8 cellular contexts compared by ENCODE assay signal in the genomic region with DNA sequence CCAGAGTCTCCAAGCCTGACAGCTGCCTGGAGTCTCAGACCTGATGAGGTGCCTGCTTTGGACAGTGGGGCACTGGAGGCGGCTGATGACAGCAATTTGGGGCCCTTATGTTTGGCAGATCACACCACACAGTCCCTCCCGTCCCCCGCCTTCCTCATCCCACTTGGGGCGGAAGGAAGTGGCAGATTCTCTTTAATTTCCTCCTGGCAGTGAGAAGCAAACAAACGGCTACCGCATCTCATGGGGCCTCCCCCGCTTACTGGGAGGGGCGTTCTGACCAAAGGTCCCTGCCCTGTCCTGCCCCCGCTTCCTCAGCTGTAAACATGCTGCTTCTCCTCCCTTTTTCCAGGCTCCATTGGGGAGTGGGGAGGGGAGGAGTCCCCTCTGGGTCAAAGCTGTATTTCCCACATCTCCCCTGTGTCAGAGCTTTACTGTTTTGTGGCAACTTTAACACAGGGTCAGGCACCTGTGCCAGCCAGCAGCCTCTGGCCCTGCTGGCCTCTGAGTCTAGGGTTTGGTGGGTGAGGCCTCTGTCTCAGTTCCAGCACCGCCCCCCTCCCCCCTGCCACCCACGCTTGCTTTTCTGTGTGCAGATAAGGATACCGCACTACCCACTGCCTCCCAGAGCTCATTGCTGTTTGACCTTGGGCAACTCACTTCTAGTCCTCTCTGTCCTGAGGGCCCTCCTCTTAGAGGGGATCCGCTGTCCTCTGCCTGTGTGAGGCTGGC. TPM values are rescaled to one million over a fixed set of nuclear protein-coding genes. Genes with fewer than 3 reads are reported as not detected.
DNase-seq lines count a peak whose midpoint lies in the region; ATAC-seq and TF ChIP-seq lines count a peak whose summit lies in the region.

No MANE protein-coding gene starts in this region.

- no peak overlapping the region for H3K4me2 ChIP-seq in MM.1S (ENCODE audit: low read depth, low read length)

- H3K27ac ChIP-seq in HEK293 (ENCODE audit: extremely low read depth, low read depth, low read length) (no peak overlapping the region), ovary (peak overlapping the region in 1 of 2 donors; percentile 22), tibial artery (peak overlapping the region; percentile 32 to 35), MM.1S (ENCODE audit: low read length) (no peak overlapping the region)
- H3K27ac ChIP-seq in effector memory CD4-positive, alpha-beta T cell (ENCODE audit: insufficient read depth, low read length, poor library complexity, severe bottlenecking) = peak overlapping the region; percentile 68

- H3K79me2 ChIP-seq in MM.1S (ENCODE audit: low read length) = no peaks in the 10 kb centered on the region

- H3K36me3 ChIP-seq in HEK293 (ENCODE audit: control insufficient read depth in 2 of 2, insufficient read depth in 1 of 2, low read length in 2 of 2) = peaks cover 8 to 43% of the 10 kb centered on the region in 2 experiments; a peak in 2 of 3 replicates
- H3K36me3 ChIP-seq in effector memory CD4-positive, alpha-beta T cell (ENCODE audit: control insufficient read depth, insufficient read depth, low read length) = no peaks in the 10 kb centered on the region
- no peaks in the 10 kb centered on the region for H3K36me3 ChIP-seq in ovary
- peaks cover 19 to 48% (median 20%) of the 10 kb centered on the region in 3 donors for H3K36me3 ChIP-seq in tibial artery
- H3K36me3 ChIP-seq in MM.1S (replicated peaks; ENCODE audit: insufficient read depth, low read length) = no peaks in the 10 kb centered on the region

- H4K20me1 ChIP-seq in MM.1S (ENCODE audit: insufficient read depth, low read length) = no peaks in the 10 kb centered on the region

- H3K9ac ChIP-seq in MM.1S (ENCODE audit: low read length) = no peak overlapping the region

- CTCF ChIA-PET in HEK293 (lab: Yijun Ruan, JAX) = interaction anchor here (0.7 to 1.3 kb wide), 3 partner anchors 15 to 263 kb away, joined by 3 to 5 read pairs (median 4); no protein-coding TSS in a partner anchor
- CTCF ChIA-PET in activated CD4-positive, alpha-beta T cell treated with anti-CD3 and anti-CD28 coated beads, Interleukin-2, amount 10 ng/mL, durations not matched to agents 7 days and 5 days (lab: Charles Lee) = interaction anchor here (0.6 to 3.0 kb wide), 9 partner anchors 9 to 917 kb away, joined by 3 to 13 read pairs (median 4); no protein-coding TSS in a partner anchor

- H3K4me3 ChIP-seq in HEK293 (ENCODE audit: low read depth, low read length) (no peak overlapping the region), ovary (no peak overlapping the region), tibial artery (no peak overlapping the region), MM.1S (ENCODE audit: low read length) (no peak overlapping the region)
- H3K4me3 ChIP-seq in effector memory CD4-positive, alpha-beta T cell (ENCODE audit: insufficient read depth, low read depth, low read length, poor library complexity, severe bottlenecking) = peak overlapping the region; percentile 9

- in situ Hi-C loops in G401 (cut with HindIII; ENCODE audit: low sequenced_read_pairs) = no loop called here

- H3K4me3 Mint-ChIP-seq in activated CD4-positive, alpha-beta T cell treated with anti-CD3 and anti-CD28 coated beads, Interleukin-2, amount 10 ng/mL, durations not matched to agents 7 days and 5 days = peak overlapping the region; percentile 57

- no peak overlapping the region for H2AFZ ChIP-seq in MM.1S (ENCODE audit: low read length)

- peak overlapping the region; percentile 91 for H3K27ac Mint-ChIP-seq in activated CD4-positive, alpha-beta T cell treated with anti-CD3 and anti-CD28 coated beads, Interleukin-2, amount 10 ng/mL, durations not matched to agents 7 days and 5 days

- TF ChIP-seq POLR2A in ovary (IDR thresholded peaks at IDR 0.05) = no peak

- intact Hi-C loops in ovary (cut with DNase I) (loop anchor here in 2 of 4 donors (10.0 kb wide), 2 partner anchors 145 to 155 kb away; partner anchors contain the start of gene ESRP2 (in 1 of the 2)), tibial artery (cut with DNase I; ENCODE audit: low total_unique reads) (loop anchor here (10.0 kb wide), 1 partner anchor 155 kb away; the partner anchor contains the start of gene ESRP2)

- H3K9me2 ChIP-seq in MM.1S (replicated peaks; ENCODE audit: insufficient read depth, low read length) = no peaks in the 10 kb centered on the region

- ATAC-seq in GM21786 (IDR thresholded peaks at IDR 0.05; ENCODE audit: unreplicated experiment) = no peak

- H3K27me3 Mint-ChIP-seq in activated CD4-positive, alpha-beta T cell treated with anti-CD3 and anti-CD28 coated beads, Interleukin-2, amount 10 ng/mL, durations not matched to agents 7 days and 5 days = no peaks in the 10 kb centered on the region

- peak; percentile 83 for DNase-seq in activated CD4-positive, alpha-beta T cell treated with anti-CD3 and anti-CD28 coated beads, Interleukin-2, amount 10 ng/mL, durations not matched to agents 7 days and 5 days
- DNase-seq in effector memory CD4-positive, alpha-beta T cell = peak; percentile 52 to 57 (median 55)
- DNase-seq in ovary (peak; percentile 65 to 87 (median 75)), tibial artery (peak; percentile 69 to 80), G401 (ENCODE audit: low spot score) (no peak), MM.1S (no peak)

- POLR2A ChIA-PET in HEK293 (lab: Yijun Ruan, JAX) = no interaction called here
- POLR2A ChIA-PET in activated CD4-positive, alpha-beta T cell treated with anti-CD3 and anti-CD28 coated beads, Interleukin-2, amount 10 ng/mL, durations not matched to agents 7 days and 5 days (lab: Charles Lee) = no interaction called here

- H3K9me3 Mint-ChIP-seq in activated CD4-positive, alpha-beta T cell treated with anti-CD3 and anti-CD28 coated beads, Interleukin-2, amount 10 ng/mL, durations not matched to agents 7 days and 5 days = no peaks in the 10 kb centered on the region

- H3K36me3 Mint-ChIP-seq in activated CD4-positive, alpha-beta T cell treated with anti-CD3 and anti-CD28 coated beads, Interleukin-2, amount 10 ng/mL, durations not matched to agents 7 days and 5 days (ENCODE audit: low read depth) = peaks cover 68% of the 10 kb centered on the region

- no peak for TF ChIP-seq EP300 in ovary (IDR thresholded peaks at IDR 0.05)

- no peaks in the 10 kb centered on the region for H3K27me3 ChIP-seq in effector memory CD4-positive, alpha-beta T cell (replicated peaks; ENCODE audit: control insufficient read depth, insufficient read depth, low read length, poor library complexity, severe bottlenecking)
- H3K27me3 ChIP-seq in ovary (no peaks in the 10 kb centered on the region), tibial artery (no peaks in the 10 kb centered on the region), MM.1S (replicated peaks; ENCODE audit: insufficient read depth, low read length) (no peaks in the 10 kb centered on the region)

- no peaks in the 10 kb centered on the region for H3K9me3 ChIP-seq in HEK293 (ENCODE audit: control insufficient read depth, insufficient read depth, low read depth, low read length)
- no peaks in the 10 kb centered on the region for H3K9me3 ChIP-seq in effector memory CD4-positive, alpha-beta T cell (ENCODE audit: control insufficient read depth, low read length)
- no peaks in the 10 kb centered on the region for H3K9me3 ChIP-seq in ovary
- no peaks in the 10 kb centered on the region for H3K9me3 ChIP-seq in tibial artery
- H3K9me3 ChIP-seq in MM.1S (replicated peaks; ENCODE audit: insufficient read depth, low read length) = no peaks in the 10 kb centered on the region

- TF ChIP-seq CTCF in HEK293 (tag by site-specific recombination; IDR thresholded peaks at IDR 0.05) (no peak), ovary (IDR thresholded peaks at IDR 0.05) (no peak), tibial artery (IDR thresholded peaks at IDR 0.05) (no peak), MM.1S (IDR thresholded peaks at IDR 0.05; ENCODE audit: low read length) (no peak)

- peaks cover 88% of the 10 kb centered on the region for H3K4me1 Mint-ChIP-seq in activated CD4-positive, alpha-beta T cell treated with anti-CD3 and anti-CD28 coated beads, Interleukin-2, amount 10 ng/mL, durations not matched to agents 7 days and 5 days

- 0 out of 2 replicates have a peak, but pooled peaks cover 10% of the 10 kb centered on the region for H3F3A ChIP-seq in MM.1S (ENCODE audit: insufficient read depth, low read length)

- 9 to 19% (median 13%) methylated on average over 13 of the region's 13 CpGs for WGBS in ovary, 3 donors

- H3K4me1 ChIP-seq in HEK293 (ENCODE audit: control insufficient read depth, insufficient read depth, low read length) (peaks cover 5% of the 10 kb centered on the region), ovary (ENCODE audit: insufficient read depth) (peaks cover 13% of the 10 kb centered on the region), tibial artery (peaks cover 0 to 14% (median 11%) of the 10 kb centered on the region in 4 donors), MM.1S (ENCODE audit: low read length) (peaks cover 8% of the 10 kb centered on the region)
- H3K4me1 ChIP-seq in effector memory CD4-positive, alpha-beta T cell (ENCODE audit: control insufficient read depth, insufficient read depth, low read length, poor library complexity, severe bottlenecking) = peaks cover 79% of the 10 kb centered on the region

TF ChIP-seq in HEK293, 187 proteins besides CTCF, POLR2A, EP300 and RAD21 (continues in another document):
- TF ChIP-seq ZNF561 (tag by site-specific recombination; IDR thresholded peaks at IDR 0.05; ENCODE audit: borderline replicate concordance) (no peak), ZNF837 (tag by site-specific recombination; IDR thresholded peaks at IDR 0.05) (no peak), MEIS1 (CRISPR knock-in tag; IDR thresholded peaks at IDR 0.05; ENCODE audit: borderline replicate concordance) (no peak), KLF1 (tag by site-specific recombination; IDR thresholded peaks at IDR 0.05) (0 out of 2 replicates have a peak, but pooled peaks have one; percentile 16), ZNF292 (tag by site-specific recombination; IDR thresholded peaks at IDR 0.05; ENCODE audit: borderline replicate concordance, low read depth) (no peak), HOXC10 (CRISPR knock-in tag; IDR thresholded peaks at IDR 0.05) (no peak), ZNF777 (tag by site-specific recombination; IDR thresholded peaks at IDR 0.05; ENCODE audit: borderline replicate concordance) (no peak)

RNA-seq across cellular contexts. Expression of gene NFATC3, which starts 5.4 kb away (rescaled TPM):
- 100 to 1,000 TPM; 146 to 159 TPM for total RNA-seq in activated CD4-positive, alpha-beta T cell treated with anti-CD3 and anti-CD28 coated beads, Interleukin-2, amount 10 ng/mL, durations not matched to agents 7 days and 5 days
- total RNA-seq in ovary = 10 to 100 TPM; 32.4 to 77.1 (median 48.2) TPM
- 10 to 100 TPM; 12.5 to 32.2 TPM for polyA plus RNA-seq in ovary
- total RNA-seq in G401 (2014; rRNA removed; shearing (Covaris generic)) = 16.3 and 26.9 TPM in 2 replicates

RNA-seq across cellular contexts. Expression of gene DUS2, which starts 56.7 kb away (rescaled TPM):
- 10 to 100 TPM; 21.5 to 23.4 TPM for total RNA-seq in activated CD4-positive, alpha-beta T cell treated with anti-CD3 and anti-CD28 coated beads, Interleukin-2, amount 10 ng/mL, durations not matched to agents 7 days and 5 days
- 10 to 100 TPM in 2 of 7 donors, 1 to 10 TPM in 5; 4.8 to 15.7 (median 8.5) TPM for total RNA-seq in ovary
- polyA plus RNA-seq in ovary = 1 to 10 TPM; 5.4 to 9.5 TPM
- 17.0 and 19.3 TPM in 2 replicates for total RNA-seq in G401 (2014; rRNA removed; shearing (Covaris generic))

RNA-seq across cellular contexts. Expression of gene DDX28, which starts 56.7 kb away (rescaled TPM):
- 10 to 100 TPM; 12.9 to 14.4 TPM for total RNA-seq in activated CD4-positive, alpha-beta T cell treated with anti-CD3 and anti-CD28 coated beads, Interleukin-2, amount 10 ng/mL, durations not matched to agents 7 days and 5 days
- total RNA-seq in ovary = 10 to 100 TPM in 3 of 7 donors, 1 to 10 TPM in 4; 6.8 to 14.0 (median 9.7) TPM
- 1 to 10 TPM; 9.2 to 9.3 TPM for polyA plus RNA-seq in ovary
- total RNA-seq in G401 (2014; rRNA removed; shearing (Covaris generic)) = 49.0 and 63.4 TPM in 2 replicates

Comparison
In these comparisons a context has a peak if more than half of its experiments do, and no peak if none do; other contexts are left out.
1. H3K27ac ChIP-seq: peak in effector memory CD4-positive, alpha-beta T cell (single experiment) and tibial artery (2 of 2); none in HEK293 (single experiment) and MM.1S (single experiment).
2. DNase-seq: peak in activated CD4-positive, alpha-beta T cell treated with anti-CD3 and anti-CD28 coated beads, Interleukin-2, amount 10 ng/mL, durations not matched to agents 7 days and 5 days (single experiment), effector memory CD4-positive, alpha-beta T cell (3 of 3), ovary (5 of 5) and tibial artery (2 of 2); none in G401 (single experiment) and MM.1S (single experiment).